Comparison of ENCODE assay signal across 29 cellular contexts in genomic region chr19:32720936-32721250, GRCh38. TPM values are rescaled to one million over a fixed set of nuclear protein-coding genes. Genes with fewer than 3 reads are reported as not detected.
"Had no signal": no experiment of that assay in that cellular context is flagged by ENCODE, and none has a peak within 500 bp of the region (broad histone marks: within the 10 kb centered on the region; RNA-seq: fewer than 3 reads in every experiment).

No MANE protein-coding gene starts in this region.

- H3K36me3 Mint-ChIP-seq: naive B cell, natural killer cell had no signal

- H2AFZ ChIP-seq: parathyroid adenoma had no signal

- ATAC-seq: left colon; natural killer cell; stimulated activated naive B cell treated with anti-CD40 and anti-IgM and Interleukin-4, amounts not matched to agents 10 μg/mL and 1 μg/mL and 100 μg/mL, for 72 hours; upper lobe of right lung had no signal

- H3K79me2 ChIP-seq: parathyroid adenoma had no signal

- H3K4me2 ChIP-seq: smooth muscle cell had no signal

- H3K27ac Mint-ChIP-seq: immature natural killer cell; mesothelial cell of epicardium; naive B cell; natural killer cell; stimulated activated naive B cell treated with anti-CD40 and anti-IgM and Interleukin-4, amounts not matched to agents 10 μg/mL and 1 μg/mL and 100 μg/mL, for 72 hours; stimulated activated naive CD8-positive, alpha-beta T cell treated with anti-CD3 and anti-CD28 coated beads, Interleukin-15, Interleukin-2, amounts not matched to agents 100 ng/mL and 50 ng/mL, for 24 hours had no signal

- H3K27me3 ChIP-seq: right atrium auricular region, right lobe of liver, tibial artery, upper lobe of right lung had no signal

- H3K4me3 ChIP-seq: left ventricle myocardium inferior, lung, right atrium auricular region, right lobe of liver, smooth muscle cell, thoracic aorta, tibial artery, upper lobe of right lung had no signal

- H3K9me3 ChIP-seq: right atrium auricular region, right lobe of liver, thoracic aorta, tibial artery, upper lobe of right lung had no signal

- H3K9ac ChIP-seq: parathyroid adenoma had no signal

- H3K27me3 Mint-ChIP-seq: naive B cell; stimulated activated naive B cell treated with anti-CD40 and anti-IgM and Interleukin-4, amounts not matched to agents 10 μg/mL and 1 μg/mL and 100 μg/mL, for 72 hours; stimulated activated naive CD8-positive, alpha-beta T cell treated with anti-CD3 and anti-CD28 coated beads, Interleukin-15, Interleukin-2, amounts not matched to agents 100 ng/mL and 50 ng/mL, for 24 hours had no signal

- H3K4me1 ChIP-seq: left ventricle myocardium inferior, parathyroid adenoma, right atrium auricular region, right lobe of liver, tibial artery, upper lobe of right lung had no signal

- H3K4me1 Mint-ChIP-seq: immature natural killer cell; naive B cell; stimulated activated naive B cell treated with anti-CD40 and anti-IgM and Interleukin-4, amounts not matched to agents 10 μg/mL and 1 μg/mL and 100 μg/mL, for 72 hours had no signal

- H3K27ac ChIP-seq: left ventricle myocardium inferior, parathyroid adenoma, right atrium auricular region, right lobe of liver, thoracic aorta, tibial artery, upper lobe of right lung had no signal

- H3K36me3 ChIP-seq: left ventricle myocardium inferior, right atrium auricular region, right lobe of liver, thoracic aorta, tibial artery, upper lobe of right lung had no signal

- FAIRE-seq: islet of Langerhans, kidney, urothelium cell line had no signal

- DNase-seq: head of caudate nucleus; hippocampal formation; immature natural killer cell; kidney; left colon; left ventricle myocardium inferior; mesendoderm; naive B cell; natural killer cell; nucleus accumbens; right lobe of liver; stimulated activated CD4-positive, alpha-beta T cell treated with anti-CD3 and anti-CD28 coated beads, Interleukin-1b, Interleukin-23, amount 100 ng/mL, for 48 hours; stimulated activated CD4-positive, alpha-beta T cell treated with anti-CD3 and anti-CD28 coated beads, Interleukin-2, amount 100 ng/mL, for 48 hours; stimulated activated CD4-positive, alpha-beta T cell treated with anti-CD3 and anti-CD28 coated beads, Interleukin-4, amount 100 ng/mL, for 4 hours; stimulated activated CD8-positive, alpha-beta memory T cell treated with anti-CD3 and anti-CD28 coated beads, Interleukin-4, amount 100 ng/mL, for 48 hours; stimulated activated naive B cell treated with anti-CD40 and anti-IgM and Interleukin-4, amounts not matched to agents 10 μg/mL and 1 μg/mL and 100 μg/mL, for 72 hours; tibial artery; trophoblast cell; upper lobe of right lung had no signal

- H3K9me3 Mint-ChIP-seq: immature natural killer cell; natural killer cell; stimulated activated naive CD8-positive, alpha-beta T cell treated with anti-CD3 and anti-CD28 coated beads, Interleukin-15, Interleukin-2, amounts not matched to agents 100 ng/mL and 50 ng/mL, for 24 hours had no signal

- H3K4me3 Mint-ChIP-seq: immature natural killer cell; mesothelial cell of epicardium; naive B cell; natural killer cell; stimulated activated naive B cell treated with anti-CD40 and anti-IgM and Interleukin-4, amounts not matched to agents 10 μg/mL and 1 μg/mL and 100 μg/mL, for 72 hours; stimulated activated naive CD8-positive, alpha-beta T cell treated with anti-CD3 and anti-CD28 coated beads, Interleukin-15, Interleukin-2, amounts not matched to agents 100 ng/mL and 50 ng/mL, for 24 hours had no signal

RNA-seq across cellular contexts. Expression of gene TDRD12, which starts 1.3 kb away (rescaled TPM):
- total RNA-seq: left ventricle myocardium inferior, thoracic aorta, upper lobe of right lung had no signal

RNA-seq across cellular contexts. Expression of gene RGS9BP, which starts 45.2 kb away (rescaled TPM):
- total RNA-seq: smooth muscle cell had no signal
- polyA plus RNA-seq: neural cell, smooth muscle cell had no signal
